In the genomic region with DNA sequence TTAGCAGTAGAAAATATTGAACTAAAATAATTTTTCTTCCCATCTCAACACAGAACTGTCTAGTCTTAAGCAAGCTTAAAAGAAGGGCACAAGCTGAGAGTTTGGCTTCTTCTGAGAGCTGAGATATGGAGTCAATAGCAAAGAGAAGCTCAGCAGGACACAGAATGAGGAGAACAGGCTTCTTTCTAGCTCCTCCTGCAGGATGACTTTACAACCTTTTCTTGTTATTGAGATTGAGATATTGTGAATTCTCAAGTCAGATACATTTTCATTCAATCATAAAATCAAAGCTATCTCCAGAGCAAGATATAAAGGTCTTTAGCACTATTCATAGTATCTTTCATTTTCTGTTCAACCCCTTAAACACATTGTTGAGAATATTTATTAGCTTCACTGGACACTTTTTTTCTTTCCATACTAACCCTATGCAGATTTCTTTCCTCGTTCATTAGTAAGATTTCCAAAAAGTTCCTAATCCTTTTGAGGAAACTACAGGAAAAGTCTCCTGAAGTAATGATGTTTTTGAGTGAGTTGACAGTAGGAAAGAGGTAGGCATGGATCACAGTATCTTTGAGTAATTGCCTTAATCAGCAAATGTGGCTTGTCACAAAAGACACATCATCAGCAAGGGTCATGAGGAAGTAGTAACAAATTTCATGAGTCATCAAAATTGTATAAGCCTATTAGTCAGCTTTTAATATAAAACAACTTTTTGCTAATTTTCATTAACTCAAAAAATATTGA, we compare ENCODE assay signal across 11 cellular contexts. TPM values are rescaled to one million over a fixed set of nuclear protein-coding genes. Genes with fewer than 3 reads are reported as not detected.
DNase-seq lines count a peak whose midpoint lies in the region; ATAC-seq and TF ChIP-seq lines count a peak whose summit lies in the region.
"Had no signal": no experiment of that assay in that cellular context is flagged by ENCODE, and none has a peak within 500 bp of the region (broad histone marks: within the 10 kb centered on the region; RNA-seq: fewer than 3 reads in every experiment).

No MANE protein-coding gene starts in this region.

- peak; percentile 56 for ATAC-seq in IMR-90 (ENCODE audit: low read depth)
- no peak for ATAC-seq in GM21723 (IDR thresholded peaks at IDR 0.05; ENCODE audit: unreplicated experiment)
- ATAC-seq in GM18498 (IDR thresholded peaks at IDR 0.05; ENCODE audit: unreplicated experiment): no peak
- no peak for ATAC-seq in T-helper 17 cell
- ATAC-seq: CD8-positive, alpha-beta T cell had no signal

- H3K4me1 ChIP-seq in IMR-90 (ENCODE audit: control insufficient read depth, insufficient read depth, low read length): peaks cover 3% of the 10 kb centered on the region
- H3K4me1 ChIP-seq in hepatocyte (ENCODE audit: insufficient read depth): no peaks in the 10 kb centered on the region
- H3K4me1 ChIP-seq: left ventricle myocardium inferior had no signal

- H3K27me3 ChIP-seq in IMR-90 (ENCODE audit: control insufficient read depth, insufficient read depth, low read length) (no peaks in the 10 kb centered on the region), hepatocyte (no peaks in the 10 kb centered on the region)

- no peaks in the 10 kb centered on the region; the same call in 1 of the 2 replicates for H3K9me1 ChIP-seq in IMR-90 (ENCODE audit: insufficient read depth, low read length)

- no peaks in the 10 kb centered on the region for H4K20me1 ChIP-seq in IMR-90 (ENCODE audit: insufficient read depth, low read length)
- no peaks in the 10 kb centered on the region for H4K20me1 ChIP-seq in hepatocyte (ENCODE audit: insufficient read depth, poor library complexity, severe bottlenecking)

- peak overlapping the region; percentile 79 for H3K18ac ChIP-seq in IMR-90 (ENCODE audit: low read depth, low read length)

- no peaks in the 10 kb centered on the region for H3K4me1 Mint-ChIP-seq in T-helper 17 cell
- H3K4me1 Mint-ChIP-seq: activated naive CD4-positive, alpha-beta T cell treated with anti-CD3 and anti-CD28 coated beads, Interleukin-2, amount 50 U/mL, for 24 hours had no signal

- peak overlapping the region; percentile 55 for H2BK120ac ChIP-seq in IMR-90 (ENCODE audit: low read depth, low read length)

- H2AFZ ChIP-seq in IMR-90 (replicated peaks; ENCODE audit: low read length, poor library complexity): no peak overlapping the region
- no peak overlapping the region for H2AFZ ChIP-seq in hepatocyte

- H4K5ac ChIP-seq in IMR-90 (ENCODE audit: low read depth, low read length): peak overlapping the region; percentile 88

- H3K14ac ChIP-seq in IMR-90 (replicated peaks; ENCODE audit: low read depth, low read length): no peak overlapping the region

- H3K79me1 ChIP-seq in IMR-90 (ENCODE audit: low read depth in 1 of 2, low read length in 2 of 2): no peaks in the 10 kb centered on the region

- H3K9ac ChIP-seq in IMR-90 (ENCODE audit: low read depth, low read length): no peak overlapping the region

- H3K27me3 Mint-ChIP-seq in T-helper 17 cell: peaks cover 18% of the 10 kb centered on the region

- H3K9me3 ChIP-seq in IMR-90 (ENCODE audit: control insufficient read depth, insufficient read depth, low read length) (0 out of 2 replicates have a peak, but pooled peaks cover under 1% of the 10 kb centered on the region), hepatocyte (ENCODE audit: low read depth) (no peaks in the 10 kb centered on the region), T-helper 17 cell (ENCODE audit: control insufficient read depth, low read length, poor library complexity, severe bottlenecking) (no peaks in the 10 kb centered on the region)

- H4K8ac ChIP-seq in IMR-90 (ENCODE audit: low read depth in 2 of 2, low read length in 2 of 2): peak overlapping the region; percentile 3 to 29

- no peak overlapping the region for H3K23ac ChIP-seq in IMR-90 (ENCODE audit: low read depth, low read length)

- H3K56ac ChIP-seq in IMR-90 (ENCODE audit: extremely low read depth, insufficient read depth, low read length): no peak overlapping the region; the same call in 1 of the 2 replicates

- WGBS in IMR-90 (ENCODE audit: extremely low coverage in 2 of 2, insufficient read length in 1 of 2), 2 experiments: no CpG with 5 or more reads among the region's 1 CpG
- WGBS in hepatocyte (ENCODE audit: low lambda C conversion rate, missing lambda C conversion rate): 46% methylated on average over 1 of the region's 1 CpG

- DNase-seq in AML-193 (lab: John Stamatoyannopoulos, UW) (peak; percentile 82 to 84), IMR-90 (peak; percentile 52), SW 1271 (lab: John Stamatoyannopoulos, UW) (peak; percentile 0 to 2), hepatocyte (ENCODE audit: low spot score) (no peak), T-helper 17 cell (no peak), ureter (ENCODE audit: low spot score) (no peak)
- DNase-seq: CD8-positive, alpha-beta T cell; left ventricle myocardium inferior had no signal

- no peaks in the 10 kb centered on the region for H3K79me2 ChIP-seq in hepatocyte

- H3K4ac ChIP-seq in IMR-90 (ENCODE audit: low read depth, low read length): peak overlapping the region; percentile 14; the same call in 1 of the 2 replicates

- in situ Hi-C loops in IMR-90 (cut with MboI; ENCODE audit: low sequenced_read_pairs): no loop called here

- no peaks in the 10 kb centered on the region for H3K9me2 ChIP-seq in hepatocyte (replicated peaks; ENCODE audit: insufficient read depth)

- intact Hi-C loops in IMR-90 (cut with micrococcal nuclease): no loop called here

- CTCF ChIA-PET in IMR-90 (lab: Yijun Ruan, JAX): interaction anchor here (2.2 kb wide), 1 partner anchor 18 kb away, joined by 9 read pairs; the partner anchor contains the start of gene CXCL3

- POLR2A ChIA-PET in IMR-90 (lab: Charles Lee; ENCODE audit: unreplicated experiment): interaction anchor here (0.6 kb wide), 1 partner anchor 255 kb away, joined by 3 read pairs; no protein-coding TSS in a partner anchor

- TF ChIP-seq CTCF in IMR-90 (conservative IDR thresholded peaks at IDR 0.05; ENCODE audit: low read depth, low read length): peak; percentile 21; the same call in 1 of the 2 replicates
- TF ChIP-seq CTCF in hepatocyte (IDR thresholded peaks at IDR 0.05; ENCODE audit: poor library complexity): no peak

- peak overlapping the region; percentile 66 for H2BK5ac ChIP-seq in IMR-90 (ENCODE audit: low read depth, low read length, poor library complexity, severe bottlenecking)

- no TSS peak for BruUV-seq in IMR-90 (replicated peaks; lab: Mats Ljungman, UMichigan)

- H2AK9ac ChIP-seq in IMR-90 (replicated peaks; ENCODE audit: low read depth, low read length, poor library complexity): no peak overlapping the region

- no peaks in the 10 kb centered on the region for H3K36me3 Mint-ChIP-seq in T-helper 17 cell (ENCODE audit: low read depth)
- H3K36me3 Mint-ChIP-seq: activated naive CD4-positive, alpha-beta T cell treated with anti-CD3 and anti-CD28 coated beads, Interleukin-2, amount 50 U/mL, for 24 hours; CD8-positive, alpha-beta T cell had no signal

- TF ChIP-seq RAD21 in IMR-90 (IDR thresholded peaks at IDR 0.05; ENCODE audit: low read length): no peak

- H3K4me3 Mint-ChIP-seq in T-helper 17 cell: no peak overlapping the region
- H3K4me3 Mint-ChIP-seq: activated naive CD4-positive, alpha-beta T cell treated with anti-CD3 and anti-CD28 coated beads, Interleukin-2, amount 50 U/mL, for 24 hours; CD8-positive, alpha-beta T cell had no signal

- H4K91ac ChIP-seq in IMR-90 (ENCODE audit: insufficient read depth, low read depth, low read length): peak overlapping the region; percentile 54

- H3K27ac ChIP-seq in IMR-90 (ENCODE audit: insufficient read depth, low read length) (no peak overlapping the region), hepatocyte (peak overlapping the region; percentile 38)
- H3K27ac ChIP-seq: left ventricle myocardium inferior had no signal

- peak overlapping the region; percentile 94 for H2BK15ac ChIP-seq in IMR-90 (ENCODE audit: low read depth, low read length)

- H3K4me3 ChIP-seq in IMR-90 (ENCODE audit: insufficient read depth, low read depth, low read length) (no peak overlapping the region), hepatocyte (no peak overlapping the region)
- H3K4me3 ChIP-seq: left ventricle myocardium inferior had no signal

- H3K36me3 ChIP-seq in IMR-90 (ENCODE audit: control insufficient read depth, insufficient read depth, low read length) (no peaks in the 10 kb centered on the region), hepatocyte (replicated peaks; ENCODE audit: insufficient read depth, low read depth) (no peaks in the 10 kb centered on the region)
- H3K36me3 ChIP-seq: left ventricle myocardium inferior had no signal

- TF ChIP-seq POLR2A in IMR-90 (IDR thresholded peaks at IDR 0.05; ENCODE audit: low read depth, low read length): no peak

- dilution Hi-C loops in IMR-90 (cut with HindIII; ENCODE audit: low sequenced_read_pairs, unreplicated experiment): no loop called here

- peak overlapping the region; percentile 42; the same call in 1 of the 2 replicates for H2BK20ac ChIP-seq in IMR-90 (ENCODE audit: low read depth, low read length)

- H3K27ac Mint-ChIP-seq in T-helper 17 cell: no peak overlapping the region
- H3K27ac Mint-ChIP-seq: activated naive CD4-positive, alpha-beta T cell treated with anti-CD3 and anti-CD28 coated beads, Interleukin-2, amount 50 U/mL, for 24 hours; CD8-positive, alpha-beta T cell had no signal

- H2AK5ac ChIP-seq in IMR-90 (ENCODE audit: low read depth, low read length): no peak overlapping the region

- H3K4me2 ChIP-seq in IMR-90 (ENCODE audit: low read depth, low read length) (peak overlapping the region; percentile 38; the same call in 1 of the 2 replicates), hepatocyte (no peak overlapping the region)

RNA-seq across cellular contexts. Expression of gene CXCL3, which starts 17.8 kb away (rescaled TPM):
- total RNA-seq in IMR-90 (2012; rRNA removed) (0.18 TPM in 1 of 2 replicates, not detected in the other), hepatocyte (12.9 and 16.1 TPM in 2 replicates), T-helper 17 cell (1 to 10 TPM; 1.3 to 1.5 TPM), ureter (not detected)
- polyA plus RNA-seq in IMR-90 (2012; rRNA removed) (0.27 and 0.74 TPM in 2 replicates), hepatocyte (77.1 and 92.1 TPM in 2 replicates)
- 0.17 and 0.76 TPM in 2 replicates for polyA plus RNA-seq in IMR-90 (2012; cell fraction: cytosol; rRNA removed)
- 3.2 and 4.3 TPM in 2 replicates for polyA plus RNA-seq in IMR-90 (2012; cell fraction: nucleus; rRNA removed; ENCODE audit: low replicate concordance)

RNA-seq across cellular contexts. Expression of gene CXCL2, which starts 42.7 kb away (rescaled TPM):
- total RNA-seq in IMR-90 (2012; rRNA removed) (0.18 and 0.28 TPM in 2 replicates), hepatocyte (105 and 137 TPM in 2 replicates), T-helper 17 cell (1 to 10 TPM; 2.8 to 8.8 TPM), ureter (3.3 TPM)
- polyA plus RNA-seq in IMR-90 (2012; rRNA removed) (0.99 and 3.7 TPM in 2 replicates), hepatocyte (284 and 334 TPM in 2 replicates)
- 1.4 and 7.8 TPM in 2 replicates for polyA plus RNA-seq in IMR-90 (2012; cell fraction: cytosol; rRNA removed)
- 53.1 and 64.1 TPM in 2 replicates for polyA plus RNA-seq in IMR-90 (2012; cell fraction: nucleus; rRNA removed; ENCODE audit: low replicate concordance)

RNA-seq across cellular contexts. Expression of gene CXCL5, which starts 57.8 kb away (rescaled TPM):
- total RNA-seq in IMR-90 (2012; rRNA removed) (not detected in 2 replicates), hepatocyte (27.7 and 31.9 TPM in 2 replicates), T-helper 17 cell (10 to 100 TPM in 1 of 2 donors, under 1 TPM in 1; 0.25 to 18.5 TPM), ureter (not detected)
- polyA plus RNA-seq in IMR-90 (2012; rRNA removed) (0.14 and 0.22 TPM in 2 replicates), hepatocyte (22.4 and 31.3 TPM in 2 replicates)
- polyA plus RNA-seq in IMR-90 (2012; cell fraction: cytosol; rRNA removed): 0.11 and 0.18 TPM in 2 replicates
- polyA plus RNA-seq in IMR-90 (2012; cell fraction: nucleus; rRNA removed; ENCODE audit: low replicate concordance): 0.04 and 0.05 TPM in 2 replicates
- total RNA-seq: CD8-positive, alpha-beta T cell; left ventricle myocardium inferior had no signal

Comparison
In these comparisons a context has a peak if more than half of its experiments do, and no peak if none do; other contexts are left out.
1. DNase-seq: peak in AML-193 (2 of 2), IMR-90 (single experiment) and SW 1271 (2 of 2); none in hepatocyte (single experiment), T-helper 17 cell (0 of 3) and ureter (single experiment).
2. RNA of gene CXCL2, which starts 42.7 kb away (total RNA-seq): 105 to 137 TPM in hepatocyte; 2.8 to 8.8 TPM in T-helper 17 cell, 3.3 TPM in ureter (single experiment) and 0.18 to 0.28 TPM in IMR-90; every median in the first group is over 10 times any median in the second.